18 cellular contexts compared by ENCODE assay signal in genomic region chr16:17294856-17295255, GRCh38.
DNase-seq lines count a peak whose midpoint lies in the region; ATAC-seq, FAIRE-seq and TF ChIP-seq lines count a peak whose summit lies in the region.
"Had no signal": no experiment of that assay in that cellular context is flagged by ENCODE, and none has a peak within 500 bp of the region (broad histone marks: within the 10 kb centered on the region; RNA-seq: fewer than 3 reads in every experiment).

No MANE protein-coding gene starts in this region.

- H3K9ac ChIP-seq in HepG2 (ENCODE audit: insufficient read depth, low read depth, low read length) (no peak overlapping the region), K562 (ENCODE audit: insufficient read depth in 1 of 2, low read depth in 2 of 2, low read length in 2 of 2) (no peak overlapping the region)
- H3K9ac ChIP-seq: SK-N-SH had no signal

- no peak for TF ChIP-seq CTCF in HepG2 (CRISPR knock-in tag; IDR thresholded peaks at IDR 0.05)
- TF ChIP-seq CTCF in right lobe of liver (IDR thresholded peaks at IDR 0.05) = no peak
- no peak for TF ChIP-seq CTCF in NB4 (IDR thresholded peaks at IDR 0.05; ENCODE audit: low read depth, low read length)
- TF ChIP-seq CTCF in K562 (IDR thresholded peaks at IDR 0.05 in 2 of 3, conservative IDR thresholded peaks at IDR 0.05 in 1 of 3; ENCODE audit: insufficient read depth in 2 of 3, low read depth in 1 of 3, low read length in 3 of 3) = no peak

- TF ChIP-seq EP300 in HepG2 (IDR thresholded peaks at IDR 0.05; ENCODE audit: low read depth in 2 of 2, low read length in 2 of 2) (no peak), HepG2 (CRISPR knock-in tag; IDR thresholded peaks at IDR 0.05; ENCODE audit: borderline replicate concordance) (no peak), K562 (IDR thresholded peaks at IDR 0.05; ENCODE audit: low read length) (no peak)

- in situ Hi-C loops in HepG2 (cut with HindIII; ENCODE audit: extremely low pct_ligation_motif_present, low pct_unique_long_range_greater_than_20kb) (no loop called here), K562 (cut with MboI) (no loop called here)

- POLR2A ChIA-PET in HepG2 (lab: Yijun Ruan, JAX) = no interaction called here
- POLR2A ChIA-PET in K562 (lab: Yijun Ruan, JAX) = interaction anchor here (0.6 to 0.7 kb wide), 2 partner anchors 34 to 1578 kb away, joined by 3 to 4 read pairs; no protein-coding TSS in a partner anchor

- CTCF ChIA-PET in HepG2 (lab: Yijun Ruan, JAX; ENCODE audit: low intra/inter-chr PET ratio, low total read pairs) (no interaction called here), K562 (lab: Yijun Ruan, JAX; ENCODE audit: low intra/inter-chr PET ratio) (no interaction called here)

- WGBS in HepG2 (ENCODE audit: low lambda C conversion rate) = 2% methylated on average over 3 of the region's 3 CpGs
- 59% methylated on average over 3 of the region's 3 CpGs for WGBS in right lobe of liver (ENCODE audit: insufficient coverage, low coverage, low lambda C conversion rate, missing lambda C conversion rate)
- 0% methylated on average over 3 of the region's 3 CpGs for WGBS in K562 (ENCODE audit: insufficient coverage, low coverage, missing lambda C conversion rate)

- H3K36me3 ChIP-seq in HepG2 (replicated peaks in 1 of 2; ENCODE audit: control insufficient read depth in 1 of 2, insufficient read depth in 2 of 2, low read length in 2 of 2) (no peaks in the 10 kb centered on the region), right lobe of liver (no peaks in the 10 kb centered on the region), K562 (ENCODE audit: control insufficient read depth, insufficient read depth, low read length) (no peaks in the 10 kb centered on the region)

- no peaks in the 10 kb centered on the region for H3K9me1 ChIP-seq in K562 (ENCODE audit: control insufficient read depth, insufficient read depth, low read length)

- TF ChIP-seq POLR2A in HepG2 (IDR thresholded peaks at IDR 0.05; ENCODE audit: insufficient read depth in 1 of 2, low read depth in 2 of 2, low read length in 2 of 2) (no peak), right lobe of liver (IDR thresholded peaks at IDR 0.05) (no peak), NB4 (IDR thresholded peaks at IDR 0.05; ENCODE audit: extremely low read depth, insufficient read length) (no peak), K562 (conservative IDR thresholded peaks at IDR 0.05) (no peak)

- H3K27ac ChIP-seq in HepG2 (ENCODE audit: extremely low read length, insufficient read depth, low read length) (no peak overlapping the region), right lobe of liver (no peak overlapping the region), K562 (ENCODE audit: extremely low read depth, low read depth, low read length) (no peak overlapping the region)
- H3K27ac ChIP-seq: RWPE1 had no signal

- H3K9me3 ChIP-seq in HepG2 (ENCODE audit: low read length) (no peaks in the 10 kb centered on the region), right lobe of liver (no peaks in the 10 kb centered on the region), K562 (replicated peaks; ENCODE audit: control insufficient read depth, insufficient read depth, low read depth, low read length) (no peaks in the 10 kb centered on the region)
- H3K9me3 ChIP-seq: SK-N-SH had no signal

- no peak overlapping the region for H2AFZ ChIP-seq in HepG2 (ENCODE audit: low read length)
- no peak overlapping the region for H2AFZ ChIP-seq in K562 (ENCODE audit: low read depth, low read length)

- H3K4me3 ChIP-seq in HepG2 (replicated peaks in 1 of 3; ENCODE audit: insufficient read depth in 1 of 3, low read depth in 2 of 3, low read length in 3 of 3) = no peak overlapping the region
- H3K4me3 ChIP-seq in right lobe of liver = no peak overlapping the region
- no peak overlapping the region for H3K4me3 ChIP-seq in NB4 (ENCODE audit: low read depth, low read length)
- no peak overlapping the region for H3K4me3 ChIP-seq in K562

- ATAC-seq in HepG2 = no peak
- ATAC-seq in right lobe of liver = no peak
- ATAC-seq in K562 = no peak
- no peak for ATAC-seq in HG03439 (IDR thresholded peaks at IDR 0.05; ENCODE audit: unreplicated experiment)

- H3K4me1 ChIP-seq in HepG2 (ENCODE audit: insufficient read depth, low read length) = no peaks in the 10 kb centered on the region
- no peaks in the 10 kb centered on the region for H3K4me1 ChIP-seq in right lobe of liver
- H3K4me1 ChIP-seq in K562 (replicated peaks in 1 of 2; ENCODE audit: control insufficient read depth in 2 of 2, insufficient read depth in 2 of 2, low read length in 2 of 2) = no peaks in the 10 kb centered on the region

- TF ChIP-seq RAD21 in HepG2 (CRISPR knock-in tag; IDR thresholded peaks at IDR 0.05) (no peak), K562 (CRISPR knock-in tag; conservative IDR thresholded peaks at IDR 0.05 in 1 of 2, IDR thresholded peaks at IDR 0.05 in 1 of 2) (no peak)

- intact Hi-C loops in HepG2 (cut with micrococcal nuclease; ENCODE audit: unreplicated experiment) (no loop called here), right lobe of liver (cut with DNase I) (no loop called here), K562 (cut with micrococcal nuclease) (no loop called here)

- H3K4me2 ChIP-seq in HepG2 (ENCODE audit: low read depth, low read length) = no peak overlapping the region
- no peak overlapping the region for H3K4me2 ChIP-seq in K562 (ENCODE audit: insufficient read depth, low read length)
- H3K4me2 ChIP-seq: SK-N-SH had no signal

- BruUV-seq in HepG2 (replicated peaks; lab: Mats Ljungman, UMichigan) = no TSS peak
- BruUV-seq in K562 (replicated peaks; lab: Mats Ljungman, UMichigan) = no TSS peak

- H4K20me1 ChIP-seq in HepG2 (ENCODE audit: insufficient read depth, low read length) (no peaks in the 10 kb centered on the region), K562 (replicated peaks; ENCODE audit: control insufficient read depth, insufficient read depth, low read length) (peaks cover 3% of the 10 kb centered on the region; the same call in 1 of the 2 replicates)

- FAIRE-seq in HepG2 (lab: Jason Lieb, UNC) (no peak), K562 (lab: Jason Lieb, UNC) (no peak)
- FAIRE-seq: endothelial cell of umbilical vein, urothelium cell line had no signal

- H3K79me2 ChIP-seq in HepG2 (ENCODE audit: insufficient read depth, low read length) (no peaks in the 10 kb centered on the region), K562 (ENCODE audit: control insufficient read depth, insufficient read depth, low read length) (no peaks in the 10 kb centered on the region)

- H3K27me3 ChIP-seq in HepG2 (ENCODE audit: control insufficient read depth in 1 of 2, insufficient read depth in 2 of 2, low read length in 2 of 2) (peaks cover 0 to 13% of the 10 kb centered on the region in 2 experiments; a peak in 1 of 5 replicates), right lobe of liver (no peaks in the 10 kb centered on the region), K562 (ENCODE audit: control insufficient read depth in 2 of 2, insufficient read depth in 2 of 2, low read length in 2 of 2) (peaks cover 16 to 53% of the 10 kb centered on the region in 2 experiments; a peak in 4 of 5 replicates)

- DNase-seq in HepG2 (ENCODE audit: low spot score) (no peak), right lobe of liver (no peak), NB4 (ENCODE audit: low read depth) (peak; percentile 70), K562 (ENCODE audit: extremely low read depth in 1 of 4, low spot score in 3 of 4) (no peak), mesenteric fat pad (ENCODE audit: low spot score) (no peak), hypothalamus (lab: John Stamatoyannopoulos, UW) (no peak)
- DNase-seq: CD4-positive, alpha-beta memory T cell; EL; glutamatergic neuron; HCEC 1CT; left cardiac atrium; mammary epithelial cell; NCI-H1417 treated with DMSO at 0.1 percent for 48 hours; SK-N-SH had no signal

TF ChIP-seq in HepG2, 621 proteins besides CTCF, POLR2A, EP300 and RAD21 (continues in another document):
- TF ChIP-seq HOMEZ (CRISPR knock-in tag; IDR thresholded peaks at IDR 0.05; ENCODE audit: low read depth) (no peak), ATM (IDR thresholded peaks at IDR 0.05; ENCODE audit: borderline replicate concordance) (no peak), FOXK1 (CRISPR knock-in tag; IDR thresholded peaks at IDR 0.05; ENCODE audit: borderline replicate concordance, low read depth) (no peak)

TF ChIP-seq in K562, 482 proteins besides CTCF, POLR2A, EP300 and RAD21 (continues in another document):
- no peak for TF ChIP-seq ZC3H11A (IDR thresholded peaks at IDR 0.05; ENCODE audit: low read depth, low read length)
- TF ChIP-seq POLR3A (IDR thresholded peaks at IDR 0.05; ENCODE audit: borderline replicate concordance, extremely low read depth, insufficient read depth, insufficient read length) = no peak
- TF ChIP-seq ATF3 (IDR thresholded peaks at IDR 0.05) = peak; percentile 36
- TF ChIP-seq ATF3 (CRISPR knock-in tag; conservative IDR thresholded peaks at IDR 0.05) = no peak
- no peak for TF ChIP-seq NUFIP1 (IDR thresholded peaks at IDR 0.05; ENCODE audit: partially characterized antibody)
- no peak for TF ChIP-seq ARHGAP35 (IDR thresholded peaks at IDR 0.05; ENCODE audit: partially characterized antibody)
- TF ChIP-seq HNRNPUL1 (IDR thresholded peaks at IDR 0.05; ENCODE audit: low read length) = no peak
- TF ChIP-seq ZNF280A (IDR thresholded peaks at IDR 0.05; ENCODE audit: low read depth, partially characterized antibody) = no peak

Comparison
In these comparisons a context has a peak if more than half of its experiments do, and no peak if none do; other contexts are left out.
1. Of the 241 proteins assayed by ChIP-seq in both HepG2 and K562: peak only in HepG2: CEBPB; only in K562: none; in both: none; in neither: 237; mixed calls (peak in some experiments, not most) for 3.